19 cellular contexts compared by ENCODE assay signal in the genomic region with DNA sequence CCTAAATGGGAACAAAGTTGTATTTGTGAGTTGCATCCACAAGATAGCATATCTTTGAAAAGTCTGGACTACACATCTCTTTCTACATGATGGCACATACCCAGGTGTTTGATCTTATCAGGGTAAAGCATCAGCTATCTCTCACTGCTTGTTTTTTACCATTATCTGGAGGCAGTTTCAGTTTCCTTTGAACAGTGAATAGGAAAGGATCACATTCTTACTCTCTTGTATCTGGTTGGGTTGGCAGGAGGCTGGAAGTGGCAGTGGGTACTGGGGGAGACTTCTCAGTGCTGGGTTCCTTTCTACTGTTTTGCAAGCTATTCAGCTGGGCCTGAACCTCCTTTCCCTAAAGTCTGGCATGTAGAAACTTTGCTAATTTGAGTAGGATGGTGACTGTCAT.
"Had no signal": no experiment of that assay in that cellular context is flagged by ENCODE, and none has a peak within 500 bp of the region (broad histone marks: within the 10 kb centered on the region; RNA-seq: fewer than 3 reads in every experiment).

No MANE protein-coding gene starts in this region.

- H3K36me3 ChIP-seq: adrenal gland, ovary, right lobe of liver, tibial nerve, vagina, WERI-Rb-1 had no signal

- H3K9me3 ChIP-seq: adrenal gland, ovary, right lobe of liver, tibial nerve, vagina had no signal

- ATAC-seq: left colon, right lobe of liver had no signal

- H3K27ac ChIP-seq: adrenal gland, ovary, right lobe of liver, tibial nerve, vagina, WERI-Rb-1 had no signal

- H3K4me2 ChIP-seq: smooth muscle cell had no signal

- H3K4me3 ChIP-seq: adrenal gland, lung, ovary, right lobe of liver, smooth muscle cell, tibial nerve, vagina had no signal

- DNase-seq: activated CD4-positive, alpha-beta T cell treated with anti-CD3 and anti-CD28 coated beads for 4 hours; activated CD8-positive, alpha-beta memory T cell treated with anti-CD3 and anti-CD28 coated beads, Interleukin-2, amount 50 U/mL, for 48 hours; activated naive CD4-positive, alpha-beta T cell; adrenal gland; dorsolateral prefrontal cortex; endodermal cell; left colon; midbrain; ovary; right lobe of liver; stimulated activated CD4-positive, alpha-beta T cell treated with anti-CD3 and anti-CD28 coated beads, Interleukin-4, amount 100 ng/mL, for 4 hours; stimulated activated CD8-positive, alpha-beta memory T cell treated with anti-CD3 and anti-CD28 coated beads, Interleukin-4, amount 100 ng/mL, for 48 hours; stimulated activated naive CD4-positive, alpha-beta T cell treated with Interleukin-2 at 50 U/mL for 16 hours; substantia nigra; WERI-Rb-1 had no signal

- H3K27me3 ChIP-seq: ovary, vagina had no signal
